Comparison of ENCODE assay signal across 23 cellular contexts in genomic region chr11:97079244-97079643, GRCh38.
"Had no signal": no experiment of that assay in that cellular context is flagged by ENCODE, and none has a peak within 500 bp of the region (broad histone marks: within the 10 kb centered on the region; RNA-seq: fewer than 3 reads in every experiment).

No MANE protein-coding gene starts in this region.

- H3K4me3 ChIP-seq: esophagus muscularis mucosa, gastroesophageal sphincter, heart left ventricle, hepatocyte, lung, ovary, psoas muscle, sigmoid colon, thyroid gland, vagina had no signal

- ATAC-seq: foreskin keratinocyte; gastroesophageal sphincter; heart left ventricle; left lobe of liver; natural killer cell; psoas muscle; right cardiac atrium; stimulated activated naive B cell treated with anti-CD40 and anti-IgM and Interleukin-4, amounts not matched to agents 10 μg/mL and 1 μg/mL and 100 μg/mL, for 72 hours; stimulated activated naive CD8-positive, alpha-beta T cell treated with anti-CD3 and anti-CD28 coated beads, Interleukin-15, amount 100 ng/mL, for 72 hours had no signal

- H3K27me3 ChIP-seq: esophagus muscularis mucosa, foreskin keratinocyte, gastroesophageal sphincter, heart left ventricle, hepatocyte, ovary, sigmoid colon, thyroid gland, vagina had no signal

- H3K4me1 ChIP-seq: esophagus muscularis mucosa, foreskin keratinocyte, gastroesophageal sphincter, heart left ventricle, psoas muscle, sigmoid colon, thyroid gland, vagina had no signal

- H3K36me3 ChIP-seq: esophagus muscularis mucosa, gastroesophageal sphincter, heart left ventricle, ovary, sigmoid colon, thyroid gland, vagina had no signal

- FAIRE-seq: endothelial cell of umbilical vein, kidney had no signal

- H3K9me3 ChIP-seq: ovary, psoas muscle, sigmoid colon, thyroid gland, vagina had no signal

- DNase-seq: effector memory CD4-positive, alpha-beta T cell; foreskin keratinocyte; heart left ventricle; kidney; natural killer cell; occipital lobe; ovary; posterior cingulate gyrus; psoas muscle; right cardiac atrium; sigmoid colon; stimulated activated CD4-positive, alpha-beta T cell treated with anti-CD3 and anti-CD28 coated beads, Interleukin-2, amount 100 ng/mL, for 24 hours; stimulated activated naive B cell treated with anti-CD40 and anti-IgM and Interleukin-4, amounts not matched to agents 10 μg/mL and 1 μg/mL and 100 μg/mL, for 72 hours; stimulated activated naive CD8-positive, alpha-beta T cell treated with anti-CD3 and anti-CD28 coated beads, Interleukin-15, amount 100 ng/mL, for 72 hours; thyroid gland; trophoblast cell had no signal

- H3K27ac ChIP-seq: esophagus muscularis mucosa, foreskin keratinocyte, gastroesophageal sphincter, heart left ventricle, hepatocyte, ovary, psoas muscle, sigmoid colon, thyroid gland, vagina had no signal
